In genomic region chr7:149126662-149127321, GRCh38 we compare ENCODE assay signal across 1 cellular context.
TF ChIP-seq lines count a peak whose summit lies in the region.

No MANE protein-coding gene starts in this region.

TF ChIP-seq in HEK293, 187 proteins besides CTCF, POLR2A, EP300 and RAD21 (continued from another document):
- TF ChIP-seq ZNF488 (tag by site-specific recombination; IDR thresholded peaks at IDR 0.05) (no peak), ZNF704 (tag by site-specific recombination; IDR thresholded peaks at IDR 0.05) (no peak), ZNF660 (tag by site-specific recombination; IDR thresholded peaks at IDR 0.05) (no peak), ZNF837 (tag by site-specific recombination; IDR thresholded peaks at IDR 0.05) (no peak), HOXC10 (CRISPR knock-in tag; IDR thresholded peaks at IDR 0.05) (no peak; the same call in 1 of the 2 replicates), SP2 (tag by site-specific recombination; IDR thresholded peaks at IDR 0.05) (no peak; the same call in 1 of the 2 replicates), ZNF768 (tag by site-specific recombination; IDR thresholded peaks at IDR 0.05) (no peak), INSM2 (tag by site-specific recombination; IDR thresholded peaks at IDR 0.05) (no peak), ZNF549 (tag by site-specific recombination; IDR thresholded peaks at IDR 0.05) (no peak), ZNF114 (tag by site-specific recombination; IDR thresholded peaks at IDR 0.05) (no peak), ZNF510 (tag by site-specific recombination; IDR thresholded peaks at IDR 0.05; ENCODE audit: insufficient replicate concordance) (no peak), TSHZ1 (tag by site-specific recombination; IDR thresholded peaks at IDR 0.05; ENCODE audit: borderline replicate concordance) (no peak), ZNF624 (tag by site-specific recombination; IDR thresholded peaks at IDR 0.05) (0 out of 2 replicates have a peak, but pooled peaks have one; percentile 14), ZNF585B (tag by site-specific recombination; IDR thresholded peaks at IDR 0.05) (no peak), ZNF707 (tag by site-specific recombination; IDR thresholded peaks at IDR 0.05) (no peak), KLF10 (tag by site-specific recombination; IDR thresholded peaks at IDR 0.05) (no peak), ZNF501 (tag by site-specific recombination; IDR thresholded peaks at IDR 0.05) (no peak), ZNF354C (tag by site-specific recombination; IDR thresholded peaks at IDR 0.05; ENCODE audit: borderline replicate concordance, low read depth) (no peak), MZF1 (tag by site-specific recombination; IDR thresholded peaks at IDR 0.05; ENCODE audit: borderline replicate concordance) (no peak), ZFHX2 (tag by site-specific recombination; conservative IDR thresholded peaks at IDR 0.05) (peak; percentile 98), ZNF433 (tag by site-specific recombination; IDR thresholded peaks at IDR 0.05; ENCODE audit: low read depth) (no peak), ZSCAN4 (tag by site-specific recombination; IDR thresholded peaks at IDR 0.05) (no peak), ZNF561 (tag by site-specific recombination; IDR thresholded peaks at IDR 0.05; ENCODE audit: borderline replicate concordance) (peak; percentile 6; the same call in 1 of the 2 replicates), ZNF37A (tag by site-specific recombination; IDR thresholded peaks at IDR 0.05) (no peak), ZNF654 (tag by site-specific recombination; IDR thresholded peaks at IDR 0.05; ENCODE audit: low read depth) (no peak)
